ENCODE assay signal across 7 cellular contexts in genomic region chr6:111871207-111871606, GRCh38. TPM values are rescaled to one million over a fixed set of nuclear protein-coding genes. Genes with fewer than 3 reads are reported as not detected.
DNase-seq lines count a peak whose midpoint lies in the region; ATAC-seq and TF ChIP-seq lines count a peak whose summit lies in the region.

No MANE protein-coding gene starts in this region.

- H2AFZ ChIP-seq in GM23248 = peak overlapping the region; percentile 67

- peak overlapping the region; percentile 92 for H3K4me3 Mint-ChIP-seq in chondrocyte (ENCODE audit: unreplicated experiment)
- peak overlapping the region; percentile 98 for H3K4me3 Mint-ChIP-seq in natural killer cell

- TF ChIP-seq CTCF in chondrocyte (IDR thresholded peaks at IDR 0.05) = no peak
- no peak for TF ChIP-seq CTCF in natural killer cell (IDR thresholded peaks at IDR 0.05)

- H3K27me3 Mint-ChIP-seq in chondrocyte (ENCODE audit: low read depth) (no peaks in the 10 kb centered on the region), natural killer cell (ENCODE audit: low read depth in 2 of 2) (no peaks in the 10 kb centered on the region)

- peak overlapping the region; percentile 84 for H3K9ac ChIP-seq in GM23248

- H3K27ac Mint-ChIP-seq in chondrocyte (ENCODE audit: unreplicated experiment) = peak overlapping the region; percentile 90
- H3K27ac Mint-ChIP-seq in natural killer cell = peak overlapping the region; percentile 75 to 97

- peaks cover 31% of the 10 kb centered on the region for H3F3A ChIP-seq in GM23248 (ENCODE audit: insufficient read depth)

- peak in 1 of 3 donors; percentile 3 for ATAC-seq in natural killer cell

- no peaks in the 10 kb centered on the region for H3K9me3 Mint-ChIP-seq in chondrocyte (ENCODE audit: low read depth)
- H3K9me3 Mint-ChIP-seq in natural killer cell = no peaks in the 10 kb centered on the region

- DNase-seq in GM23248 (peak; percentile 30), SIG-M5 (lab: John Stamatoyannopoulos, UW) (peak; percentile 14), chondrocyte (ENCODE audit: low spot score) (no peak), natural killer cell (no peak), retina (no peak), occipital lobe (lab: John Stamatoyannopoulos, UW) (no peak), DMS53 (lab: John Stamatoyannopoulos, UW) (no peak)

- H3K27ac ChIP-seq in GM23248 = peak overlapping the region; percentile 60

- H3K36me3 ChIP-seq in GM23248 (ENCODE audit: low read depth) = no peaks in the 10 kb centered on the region

- WGBS in GM23248 (ENCODE audit: low coverage in 1 of 2, low lambda C conversion rate in 2 of 2, missing lambda C conversion rate in 2 of 2), 2 experiments = 9 to 11% methylated on average over 3 of the region's 3 CpGs

- peaks cover 43% of the 10 kb centered on the region for H3K4me1 ChIP-seq in GM23248 (ENCODE audit: insufficient read depth)

- no peaks in the 10 kb centered on the region for H3K27me3 ChIP-seq in GM23248 (replicated peaks; ENCODE audit: insufficient read depth)

- H3K79me2 ChIP-seq in GM23248 (ENCODE audit: insufficient read depth) = peaks cover 59% of the 10 kb centered on the region

- no peaks in the 10 kb centered on the region for H3K9me3 ChIP-seq in GM23248 (ENCODE audit: low read depth)

- H4K20me1 ChIP-seq in GM23248 (ENCODE audit: insufficient read depth) = peaks cover 12% of the 10 kb centered on the region; the same call in 1 of the 2 replicates

- no peaks in the 10 kb centered on the region for H3K36me3 Mint-ChIP-seq in chondrocyte (ENCODE audit: low read depth)
- no peaks in the 10 kb centered on the region for H3K36me3 Mint-ChIP-seq in natural killer cell

- H3K4me3 ChIP-seq in GM23248 = peak overlapping the region; percentile 84

- H3K4me1 Mint-ChIP-seq in chondrocyte (ENCODE audit: low read depth) = peaks cover 34% of the 10 kb centered on the region
- peaks cover 70 to 72% of the 10 kb centered on the region in 2 donors for H3K4me1 Mint-ChIP-seq in natural killer cell

- H3K9me2 ChIP-seq in GM23248 (ENCODE audit: insufficient read depth) = no peaks in the 10 kb centered on the region

- intact Hi-C loops in natural killer cell (cut with micrococcal nuclease) = loop anchor here (2.0 to 5.0 kb wide), 6 partner anchors 16 to 216 kb away; partner anchors contain the start of genes FAM229B and TUBE1

- in situ Hi-C loops in GM23248 (cut with MboI) = loop anchor here (10.0 kb wide), 1 partner anchor 114 kb away; no protein-coding TSS in a partner anchor

- peak overlapping the region; percentile 97 for H3K4me2 ChIP-seq in GM23248 (ENCODE audit: unreplicated experiment)

RNA-seq across cellular contexts. Expression of gene FYN, which starts 2.0 kb away (rescaled TPM):
- total RNA-seq in GM23248 (2014; rRNA removed; shearing (Covaris generic)) = 166 and 177 TPM in 2 replicates
- 55.6 and 58.6 TPM in 2 replicates for polyA plus RNA-seq in GM23248 (2016; fragmentation: Nextera tagmentation; extraction: Ambion mirVana)
- total RNA-seq in chondrocyte = 79.1 to 111 TPM (median 109 TPM) in 3 replicates
- 100 to 1,000 TPM; 616 to 757 (median 713) TPM for total RNA-seq in natural killer cell
- total RNA-seq in occipital lobe = 246 TPM

Comparison
In these comparisons a context has a peak if more than half of its experiments do, and no peak if none do; other contexts are left out.
1. DNase-seq: peak in GM23248 (single experiment) and SIG-M5 (single experiment); none in chondrocyte (single experiment), natural killer cell (single experiment), retina (single experiment), occipital lobe (single experiment) and DMS53 (single experiment).